Comparison of ENCODE assay signal across 8 cellular contexts in genomic region chr13:24968416-24968815, GRCh38.
DNase-seq lines count a peak whose midpoint lies in the region; ATAC-seq and TF ChIP-seq lines count a peak whose summit lies in the region.
"Not testable (repeated sequence)": the region's sequence is repeated elsewhere in the genome, so short reads cannot be mapped to it uniquely, and the experiment has no call there.

No MANE protein-coding gene starts in this region.

- H3K27ac Mint-ChIP-seq in natural killer cell: not testable (repeated sequence)

- ATAC-seq in natural killer cell: not testable (repeated sequence)

- CTCF ChIA-PET in AG04450 (lab: Charles Lee): interaction anchor here (0.5 to 2.2 kb wide), 24 partner anchors 13 to 393 kb away, joined by 3 to 14 read pairs (median 4); no protein-coding TSS in a partner anchor

- not testable (repeated sequence) for DNase-seq in AG04450 (ENCODE audit: low read depth, low spot score); MM.1S; natural killer cell; smooth muscle cell (lab: John Stamatoyannopoulos, UW; ENCODE audit: unreplicated experiment)
- peak; percentile 63 for DNase-seq in activated CD8-positive, alpha-beta memory T cell treated with anti-CD3 and anti-CD28 coated beads for 24 hours

- POLR2A ChIA-PET in AG04450 (lab: Yijun Ruan, JAX): not testable (repeated sequence)

- not testable (repeated sequence) for H3K4me2 ChIP-seq in MM.1S (ENCODE audit: low read depth, low read length)
- peak overlapping the region; percentile 95 for H3K4me2 ChIP-seq in smooth muscle cell

- peak; percentile 45 for TF ChIP-seq CTCF in AG04450 (IDR thresholded peaks at IDR 0.05; ENCODE audit: low read depth, low read length)
- peak; percentile 35 for TF ChIP-seq CTCF in GM12873 (IDR thresholded peaks at IDR 0.05; ENCODE audit: insufficient read depth, low read depth, low read length, missing control alignments)
- TF ChIP-seq CTCF in MM.1S (IDR thresholded peaks at IDR 0.05; ENCODE audit: low read length): peak; percentile 23
- peak; percentile 52 for TF ChIP-seq CTCF in natural killer cell (IDR thresholded peaks at IDR 0.05)
- peak; percentile 48 for TF ChIP-seq CTCF in smooth muscle cell (IDR thresholded peaks at IDR 0.05; ENCODE audit: borderline replicate concordance, insufficient read depth, poor library complexity, severe bottlenecking)

- not testable (repeated sequence) for H3K4me1 Mint-ChIP-seq in natural killer cell

- H3K36me3 Mint-ChIP-seq in natural killer cell: not testable (repeated sequence)

- not testable (repeated sequence) for H3K4me3 ChIP-seq in AG04450 (ENCODE audit: low read depth, low read length); MM.1S (ENCODE audit: low read length)
- peak overlapping the region; percentile 60 to 65 for H3K4me3 ChIP-seq in duodenal mucosa (ENCODE audit: low read depth in 1 of 2, low read length in 2 of 2)
- H3K4me3 ChIP-seq in iPS-11a (ENCODE audit: low read depth, low read length): peak overlapping the region; percentile 51
- H3K4me3 ChIP-seq in smooth muscle cell: peak overlapping the region; percentile 62

- H3F3A ChIP-seq in MM.1S (ENCODE audit: insufficient read depth, low read length); smooth muscle cell (ENCODE audit: low read depth): not testable (repeated sequence)

- not testable (repeated sequence) for H3K27me3 Mint-ChIP-seq in natural killer cell (ENCODE audit: low read depth in 2 of 2)

- H4K20me1 ChIP-seq in MM.1S (ENCODE audit: insufficient read depth, low read length); smooth muscle cell (ENCODE audit: low read depth): not testable (repeated sequence)

- intact Hi-C loops in natural killer cell (cut with micrococcal nuclease): not testable (repeated sequence)

- not testable (repeated sequence) for H3K27me3 ChIP-seq in AG04450 (ENCODE audit: control insufficient read depth, insufficient read depth, low read length); MM.1S (replicated peaks; ENCODE audit: insufficient read depth, low read length); duodenal mucosa (ENCODE audit: control insufficient read depth in 1 of 2, insufficient read depth in 2 of 2, low read length in 2 of 2); smooth muscle cell (ENCODE audit: low read depth)

- H3K9me2 ChIP-seq in MM.1S (replicated peaks; ENCODE audit: insufficient read depth, low read length): not testable (repeated sequence)

- not testable (repeated sequence) for H3K4me3 Mint-ChIP-seq in natural killer cell

- 45% methylated on average over 2 of the region's 2 CpGs for WGBS in smooth muscle cell (ENCODE audit: low lambda C conversion rate)

- H2AFZ ChIP-seq in MM.1S (ENCODE audit: low read length): not testable (repeated sequence)
- peak overlapping the region; percentile 99 for H2AFZ ChIP-seq in smooth muscle cell (ENCODE audit: low read depth)

- H3K9me3 Mint-ChIP-seq in natural killer cell: not testable (repeated sequence)

- not testable (repeated sequence) for H3K4me1 ChIP-seq in MM.1S (ENCODE audit: low read length); duodenal mucosa (ENCODE audit: control insufficient read depth in 1 of 2, insufficient read depth in 2 of 2, low read length in 2 of 2); smooth muscle cell (ENCODE audit: low read depth)

- not testable (repeated sequence) for H3K27ac ChIP-seq in AG04450 (ENCODE audit: low read depth, low read length); MM.1S (ENCODE audit: low read length); duodenal mucosa (ENCODE audit: low read depth, low read length); smooth muscle cell (ENCODE audit: low read depth)

- not testable (repeated sequence) for H3K9me3 ChIP-seq in AG04450 (ENCODE audit: control insufficient read depth, insufficient read depth, low read length); MM.1S (replicated peaks; ENCODE audit: insufficient read depth, low read length); duodenal mucosa (ENCODE audit: control insufficient read depth in 1 of 2, low read length in 2 of 2); smooth muscle cell (replicated peaks; ENCODE audit: low read depth)

- not testable (repeated sequence) for H3K9ac ChIP-seq in MM.1S (ENCODE audit: low read length)
- H3K9ac ChIP-seq in duodenal mucosa (ENCODE audit: low read depth in 1 of 2, low read length in 2 of 2) (peak overlapping the region; percentile 38 to 46), smooth muscle cell (ENCODE audit: low read depth) (peak overlapping the region; percentile 34)

- H3K36me3 ChIP-seq in MM.1S (replicated peaks; ENCODE audit: insufficient read depth, low read length); duodenal mucosa (ENCODE audit: control insufficient read depth in 1 of 2, insufficient read depth in 2 of 2, low read length in 2 of 2); smooth muscle cell (ENCODE audit: low read depth): not testable (repeated sequence)

- not testable (repeated sequence) for H3K79me2 ChIP-seq in MM.1S (ENCODE audit: low read length); smooth muscle cell (ENCODE audit: low read depth)
